Comparison of ENCODE assay signal across 8 cellular contexts in genomic region chr15:84654689-84655453, GRCh38. TPM values are rescaled to one million over a fixed set of nuclear protein-coding genes. Genes with fewer than 3 reads are reported as not detected.
DNase-seq lines count a peak whose midpoint lies in the region; ATAC-seq and TF ChIP-seq lines count a peak whose summit lies in the region.

No MANE protein-coding gene starts in this region.

- TF ChIP-seq CTCF in left ventricle myocardium inferior (IDR thresholded peaks at IDR 0.05; ENCODE audit: borderline replicate concordance) (peak; percentile 73), upper lobe of right lung (IDR thresholded peaks at IDR 0.05) (peak; percentile 64)

- H3K27ac Mint-ChIP-seq in T-helper 1 cell treated with Interleukin-12 subunit alpha and Interleukin-12 subunit beta and Interleukin-4 antibody, amounts not matched to agents 30 μg/mL and 1 μg/mL, for 36 hours, result peak overlapping the region; percentile 21

- H3K27ac ChIP-seq in left ventricle myocardium inferior (replicated peaks), result peak overlapping the region; percentile 92
- peak overlapping the region; percentile 92 for H3K27ac ChIP-seq in upper lobe of right lung

- ATAC-seq in GM21619 (IDR thresholded peaks at IDR 0.05; ENCODE audit: unreplicated experiment) (peak; percentile 34), upper lobe of right lung (peak; percentile 61)

- intact Hi-C loops in left ventricle myocardium inferior (cut with micrococcal nuclease) (no loop called here), posterior vena cava (cut with DNase I) (loop anchor here (10.0 kb wide), 2 partner anchors 260 to 270 kb away; no protein-coding TSS in a partner anchor), upper lobe of right lung (cut with DNase I) (no loop called here)

- H3K4me1 Mint-ChIP-seq in T-helper 1 cell treated with Interleukin-12 subunit alpha and Interleukin-12 subunit beta and Interleukin-4 antibody, amounts not matched to agents 30 μg/mL and 1 μg/mL, for 36 hours (ENCODE audit: low read depth), result peaks cover 26% of the 10 kb centered on the region

- DNase-seq in C1 segment of cervical spinal cord (lab: John Stamatoyannopoulos, UW) (peak in 13 of 14 donors; percentile 9 to 84 (median 68)), NCI-H1436 (lab: John Stamatoyannopoulos, UW) (peak; percentile 81), amniotic stem cell (lab: John Stamatoyannopoulos, UW) (peak; percentile 62), left ventricle myocardium inferior (peak; percentile 81), posterior vena cava (ENCODE audit: low spot score) (peak; percentile 91), upper lobe of right lung (peak; percentile 89)

- H3K9me3 ChIP-seq in left ventricle myocardium inferior (replicated peaks) (no peaks in the 10 kb centered on the region), upper lobe of right lung (no peaks in the 10 kb centered on the region)

- H3K9me3 Mint-ChIP-seq in T-helper 1 cell treated with Interleukin-12 subunit alpha and Interleukin-12 subunit beta and Interleukin-4 antibody, amounts not matched to agents 30 μg/mL and 1 μg/mL, for 36 hours, result no peaks in the 10 kb centered on the region

- H3K4me3 Mint-ChIP-seq in T-helper 1 cell treated with Interleukin-12 subunit alpha and Interleukin-12 subunit beta and Interleukin-4 antibody, amounts not matched to agents 30 μg/mL and 1 μg/mL, for 36 hours, result peak overlapping the region; percentile 55

- H3K27me3 Mint-ChIP-seq in T-helper 1 cell treated with Interleukin-12 subunit alpha and Interleukin-12 subunit beta and Interleukin-4 antibody, amounts not matched to agents 30 μg/mL and 1 μg/mL, for 36 hours (ENCODE audit: low read depth), result no peaks in the 10 kb centered on the region

- H3K36me3 Mint-ChIP-seq in T-helper 1 cell treated with Interleukin-12 subunit alpha and Interleukin-12 subunit beta and Interleukin-4 antibody, amounts not matched to agents 30 μg/mL and 1 μg/mL, for 36 hours (ENCODE audit: low read depth), result peaks cover 12% of the 10 kb centered on the region

- H3K4me1 ChIP-seq in left ventricle myocardium inferior, result peaks cover 77% of the 10 kb centered on the region
- peaks cover 40% of the 10 kb centered on the region for H3K4me1 ChIP-seq in upper lobe of right lung

- peak overlapping the region; percentile 96 for H3K4me3 ChIP-seq in left ventricle myocardium inferior
- peak overlapping the region; percentile 95 for H3K4me3 ChIP-seq in upper lobe of right lung

- no peaks in the 10 kb centered on the region for H3K27me3 ChIP-seq in left ventricle myocardium inferior (ENCODE audit: low read depth)
- no peaks in the 10 kb centered on the region for H3K27me3 ChIP-seq in upper lobe of right lung

- H3K36me3 ChIP-seq in left ventricle myocardium inferior, result peaks cover 28% of the 10 kb centered on the region
- peaks cover 31% of the 10 kb centered on the region for H3K36me3 ChIP-seq in upper lobe of right lung

RNA-seq across cellular contexts. Expression of gene WDR73, which starts 0.8 kb away (rescaled TPM):
- 14.7 TPM for total RNA-seq in left ventricle myocardium inferior
- 10 to 100 TPM; 18.0 to 18.7 TPM for total RNA-seq in posterior vena cava
- 29.4 TPM for total RNA-seq in upper lobe of right lung

RNA-seq across cellular contexts. Expression of gene NMB, which starts 3.1 kb away (rescaled TPM):
- total RNA-seq in left ventricle myocardium inferior (2.0 TPM), posterior vena cava (1 to 10 TPM; 5.7 to 8.7 TPM), upper lobe of right lung (9.0 TPM)

RNA-seq across cellular contexts. Expression of gene ZSCAN2, which starts 54.1 kb away (rescaled TPM):
- 7.4 TPM for total RNA-seq in left ventricle myocardium inferior
- 1 to 10 TPM; 3.0 to 4.7 TPM for total RNA-seq in posterior vena cava
- 5.8 TPM for total RNA-seq in upper lobe of right lung

Comparison
In these comparisons a context has a peak if more than half of its experiments do, and no peak if none do; other contexts are left out.
1. Peak in every context shown above with its lines: DNase-seq, ATAC-seq, H3K4me3 ChIP-seq and H3K27ac ChIP-seq.
2. intact Hi-C loops: an anchor here in posterior vena cava (10.0 kb wide); none called in left ventricle myocardium inferior and upper lobe of right lung.